In the genomic region with DNA sequence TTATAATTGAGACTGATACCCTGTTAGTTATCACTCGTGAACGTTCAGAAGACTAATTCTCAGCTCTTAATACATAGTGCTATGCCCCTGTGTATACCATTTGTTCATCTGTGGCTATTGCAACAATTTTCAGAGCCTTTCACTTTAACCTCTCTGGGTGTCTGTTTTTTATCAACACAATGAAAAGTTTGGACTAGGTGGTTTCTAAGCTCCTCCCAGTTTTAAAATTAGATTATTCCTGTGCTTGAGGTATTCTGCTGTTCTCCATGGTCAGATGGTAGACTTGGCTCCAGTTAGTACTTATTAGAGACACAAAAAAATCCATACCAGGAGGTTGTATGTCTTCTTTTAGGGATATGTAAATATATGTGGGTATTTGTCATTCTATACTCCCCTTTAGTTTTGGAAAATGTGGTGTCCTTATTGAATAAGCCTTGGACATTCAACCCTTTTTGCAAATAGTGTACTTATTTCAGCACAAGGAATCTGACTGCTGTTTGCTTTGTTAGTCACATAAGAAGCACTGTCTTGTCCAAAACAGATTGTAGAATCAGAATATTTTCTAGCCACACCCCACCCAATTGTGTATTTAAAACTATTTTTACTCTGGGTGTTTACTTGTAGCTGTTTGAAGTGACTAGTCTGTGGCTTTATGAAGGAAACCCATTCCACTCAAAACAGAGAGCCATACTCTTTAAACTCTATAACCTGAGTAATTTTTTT, we compare ENCODE assay signal across 1 cellular context.
TF ChIP-seq lines count a peak whose summit lies in the region.

No MANE protein-coding gene starts in this region.

TF ChIP-seq in A549, 52 proteins besides CTCF, POLR2A, EP300 and RAD21 (continued from another document):
- no peak for TF ChIP-seq EHMT2 (IDR thresholded peaks at IDR 0.05; ENCODE audit: low read depth)
- TF ChIP-seq KDM1A (IDR thresholded peaks at IDR 0.05; ENCODE audit: low read depth): no peak
- TF ChIP-seq MAZ (IDR thresholded peaks at IDR 0.05; ENCODE audit: borderline replicate concordance, low read depth, low read length): no peak
- TF ChIP-seq CBX8 (IDR thresholded peaks at IDR 0.05): no peak
